In the genomic region with DNA sequence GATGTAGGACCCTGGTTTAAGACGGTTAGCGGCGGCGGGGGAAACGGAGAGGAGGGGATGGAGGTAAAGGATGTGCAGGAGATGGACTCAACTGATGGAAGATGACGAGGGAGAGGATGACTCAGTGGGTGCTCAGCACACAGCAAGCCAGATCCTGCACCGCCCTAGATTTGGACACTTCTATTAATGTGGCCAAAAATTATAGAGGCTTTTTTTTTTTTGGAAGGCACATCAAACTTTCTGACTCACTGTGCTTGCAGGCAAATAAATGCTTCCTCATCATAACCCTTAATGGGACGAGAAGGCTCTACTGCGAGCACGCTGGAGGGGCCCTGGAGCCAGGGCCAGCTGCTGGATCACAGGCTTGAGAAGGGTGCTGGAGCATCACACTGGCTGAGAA, we compare ENCODE assay signal across 14 cellular contexts. TPM values are rescaled to one million over a fixed set of nuclear protein-coding genes. Genes with fewer than 3 reads are reported as not detected.
DNase-seq lines count a peak whose midpoint lies in the region; ATAC-seq and TF ChIP-seq lines count a peak whose summit lies in the region.
"Had no signal": no experiment of that assay in that cellular context is flagged by ENCODE, and none has a peak within 500 bp of the region (broad histone marks: within the 10 kb centered on the region; RNA-seq: fewer than 3 reads in every experiment).

No MANE protein-coding gene starts in this region.

- peaks cover 13% of the 10 kb centered on the region for H3K4me1 ChIP-seq in skeletal muscle satellite cell (ENCODE audit: control insufficient read depth, insufficient read depth, low read length)
- no peaks in the 10 kb centered on the region for H3K4me1 ChIP-seq in lower lobe of right lung

- intact Hi-C loops in lower lobe of right lung (cut with DNase I) = no loop called here

- ATAC-seq in lower lobe of right lung = no peak

- no peaks in the 10 kb centered on the region for H3K36me3 ChIP-seq in skeletal muscle satellite cell (ENCODE audit: insufficient read depth, low read length)
- H3K36me3 ChIP-seq in lower lobe of right lung = no peaks in the 10 kb centered on the region
- H3K36me3 ChIP-seq: stomach had no signal

- H3K27me3 ChIP-seq in skeletal muscle satellite cell (ENCODE audit: control insufficient read depth, insufficient read depth, low read length) (peaks cover 15% of the 10 kb centered on the region), lower lobe of right lung (ENCODE audit: low read depth) (no peaks in the 10 kb centered on the region)

- H3K27ac ChIP-seq in lower lobe of right lung = no peak overlapping the region
- H3K27ac ChIP-seq: stomach had no signal

- no peak overlapping the region for H3K4me3 ChIP-seq in fibroblast of pulmonary artery (replicated peaks; ENCODE audit: low read depth, low read length)
- peak overlapping the region; percentile 28 for H3K4me3 ChIP-seq in skeletal muscle satellite cell (ENCODE audit: low read length)
- no peak overlapping the region for H3K4me3 ChIP-seq in lower lobe of right lung
- H3K4me3 ChIP-seq: stomach had no signal

- DNase-seq in GM04504 (ENCODE audit: low read depth) (peak; percentile 93), T1000 (lab: John Stamatoyannopoulos, UW) (peak; percentile 54), fibroblast of pulmonary artery (ENCODE audit: low read depth) (peak; percentile 71), NK-92 (lab: John Stamatoyannopoulos, UW; ENCODE audit: unreplicated experiment) (no peak), lower lobe of right lung (no peak), hippocampal formation (lab: John Stamatoyannopoulos, UW) (no peak)
- DNase-seq in activated CD4-positive, alpha-beta T cell treated with anti-CD3 and anti-CD28 coated beads for 48 hours = no peak
- DNase-seq: activated CD4-positive, alpha-beta T cell treated with anti-CD3 and anti-CD28 coated beads, Interleukin-2, amount 50 U/mL, for 48 hours; activated naive CD4-positive, alpha-beta T cell treated with anti-CD3 and anti-CD28 coated beads, Interleukin-2, amount 50 U/mL, for 16 hours; effector memory CD4-positive, alpha-beta T cell; stimulated activated CD4-positive, alpha-beta T cell treated with anti-CD3 and anti-CD28 coated beads, Interleukin-1b, Interleukin-23, amount 100 ng/mL, for 48 hours; stomach; SW 1271 had no signal

- no peak overlapping the region for H3K9ac ChIP-seq in skeletal muscle satellite cell (ENCODE audit: low read depth, low read length)

- H3K4me2 ChIP-seq in skeletal muscle satellite cell (ENCODE audit: low read length) = peak overlapping the region; percentile 70

- no peak for TF ChIP-seq CTCF in fibroblast of pulmonary artery (IDR thresholded peaks at IDR 0.05; ENCODE audit: low read length, missing control alignments)
- no peak for TF ChIP-seq CTCF in lower lobe of right lung (IDR thresholded peaks at IDR 0.05)

- H3K9me3 ChIP-seq in skeletal muscle satellite cell (replicated peaks; ENCODE audit: low read length) (no peaks in the 10 kb centered on the region), lower lobe of right lung (no peaks in the 10 kb centered on the region)
- H3K9me3 ChIP-seq: stomach had no signal

RNA-seq across cellular contexts. Expression of a gene that starts 36.0 kb away (rescaled TPM):
- total RNA-seq in skeletal muscle satellite cell (2012; rRNA removed) = 1.3 and 1.7 TPM in 2 replicates
- 5.8 TPM for total RNA-seq in lower lobe of right lung

RNA-seq across cellular contexts. Expression of a gene that starts 40.8 kb away (rescaled TPM):
- total RNA-seq in skeletal muscle satellite cell (2012; rRNA removed) = 22.9 and 30.4 TPM in 2 replicates
- total RNA-seq in lower lobe of right lung = 38.0 TPM

RNA-seq across cellular contexts. Expression of a gene that starts 52.7 kb away (rescaled TPM):
- 57.8 and 60.9 TPM in 2 replicates for total RNA-seq in skeletal muscle satellite cell (2012; rRNA removed)
- 20.3 TPM for total RNA-seq in lower lobe of right lung

Comparison
In these comparisons a context has a peak if more than half of its experiments do, and no peak if none do; other contexts are left out.
1. DNase-seq: peak in GM04504 (single experiment), T1000 (single experiment) and fibroblast of pulmonary artery (single experiment); none in NK-92 (single experiment), lower lobe of right lung (single experiment), hippocampal formation (0 of 2) and activated CD4-positive, alpha-beta T cell treated with anti-CD3 and anti-CD28 coated beads for 48 hours (single experiment).